In the genomic region with DNA sequence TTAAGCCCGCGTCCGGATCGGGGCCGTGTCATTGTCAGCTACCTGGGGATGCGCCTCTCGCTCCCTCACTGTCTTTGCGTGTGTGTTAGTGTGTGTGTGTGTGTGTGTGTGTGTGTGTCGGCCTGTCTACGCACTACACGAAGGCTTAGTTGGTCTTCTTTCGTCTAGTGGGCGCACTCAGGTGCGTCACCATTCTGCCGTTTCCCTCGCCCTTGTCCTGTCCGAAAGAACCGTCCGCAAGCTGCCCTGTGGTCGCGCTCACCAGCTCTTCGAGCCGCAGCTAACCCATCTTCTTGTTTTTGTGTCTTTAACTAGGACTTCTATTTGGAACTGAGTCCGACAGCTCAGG, we compare ENCODE assay signal across 8 cellular contexts. TPM values are rescaled to one million over a fixed set of nuclear protein-coding genes. Genes with fewer than 3 reads are reported as not detected.
DNase-seq lines count a peak whose midpoint lies in the region; ATAC-seq, FAIRE-seq and TF ChIP-seq lines count a peak whose summit lies in the region.

No MANE protein-coding gene starts in this region.

- peaks cover 0 to 31% (median 0%) of the 10 kb centered on the region in 9 donors for H3K4me1 ChIP-seq in heart right ventricle
- peaks cover 3% of the 10 kb centered on the region in 2 donors for H3K4me1 ChIP-seq in gastrocnemius medialis

- H3K4me1 Mint-ChIP-seq in T-helper 2 cell treated with Interferon-gamma antibody and Interleukin-4, amounts not matched to agents 5 μg/mL and 100 μg/mL, for 36 hours (ENCODE audit: low read depth), result peaks cover 8% of the 10 kb centered on the region

- intact Hi-C loops in heart right ventricle (cut with DNase I), result no loop called here
- intact Hi-C loops in gastrocnemius medialis (cut with DNase I; ENCODE audit: low total_unique reads), result no loop called here

- H3K27ac Mint-ChIP-seq in T-helper 2 cell treated with Interferon-gamma antibody and Interleukin-4, amounts not matched to agents 5 μg/mL and 100 μg/mL, for 36 hours, result no peak overlapping the region

- H3K9me3 ChIP-seq in heart right ventricle, result no peaks in the 10 kb centered on the region
- no peaks in the 10 kb centered on the region for H3K9me3 ChIP-seq in gastrocnemius medialis

- 10 to 12% methylated on average over 24 of the region's 24 CpGs for WGBS in heart right ventricle, 2 donors

- peak overlapping the region; percentile 59 to 75 (median 67) for H3K4me3 ChIP-seq in heart right ventricle
- H3K4me3 ChIP-seq in gastrocnemius medialis, result peak overlapping the region; percentile 37 to 70 (median 60)

- H3K27me3 Mint-ChIP-seq in T-helper 2 cell treated with Interferon-gamma antibody and Interleukin-4, amounts not matched to agents 5 μg/mL and 100 μg/mL, for 36 hours (ENCODE audit: low read depth), result peaks cover 76% of the 10 kb centered on the region

- H3K27me3 ChIP-seq in heart right ventricle, result peaks cover 0 to 79% (median 27%) of the 10 kb centered on the region in 7 donors
- H3K27me3 ChIP-seq in gastrocnemius medialis, result no peaks in the 10 kb centered on the region

- DNase-seq in T-helper 2 cell treated with Interferon-gamma antibody and Interleukin-4, amounts not matched to agents 5 μg/mL and 100 μg/mL, for 36 hours (ENCODE audit: low spot score), result no peak
- DNase-seq in heart right ventricle (no peak), gastrocnemius medialis (no peak), urothelium cell line (ENCODE audit: low spot score) (no peak), ureter (ENCODE audit: low spot score) (no peak)
- DNase-seq in stimulated activated CD4-positive, alpha-beta T cell treated with anti-CD3 and anti-CD28 coated beads, Interleukin-4, amount 100 ng/mL, for 24 hours, result no peak

- H3K36me3 ChIP-seq in heart right ventricle, result no peaks in the 10 kb centered on the region
- no peaks in the 10 kb centered on the region for H3K36me3 ChIP-seq in gastrocnemius medialis

- ATAC-seq in GM18502 (IDR thresholded peaks at IDR 0.05; ENCODE audit: poor library complexity, unreplicated experiment) (peak; percentile 17), heart right ventricle (peak in 7 of 8 donors; percentile 25 to 60 (median 35)), gastrocnemius medialis (peak in 1 of 2 donors; percentile 23), GM19452 (IDR thresholded peaks at IDR 0.05; ENCODE audit: unreplicated experiment) (no peak)

- in situ Hi-C loops in gastrocnemius medialis (cut with MboI; ENCODE audit: low sequenced_read_pairs in 4 of 4), result no loop called here

- FAIRE-seq in urothelium cell line (lab: Jason Lieb, UNC), result no peak

- TF ChIP-seq POLR2A in gastrocnemius medialis (IDR thresholded peaks at IDR 0.05), result no peak

- no peaks in the 10 kb centered on the region for H3K36me3 Mint-ChIP-seq in T-helper 2 cell treated with Interferon-gamma antibody and Interleukin-4, amounts not matched to agents 5 μg/mL and 100 μg/mL, for 36 hours (ENCODE audit: low read depth)

- no peak for TF ChIP-seq CTCF in heart right ventricle (IDR thresholded peaks at IDR 0.05)
- no peak for TF ChIP-seq CTCF in gastrocnemius medialis (IDR thresholded peaks at IDR 0.05 in 4 of 5, conservative IDR thresholded peaks at IDR 0.05 in 1 of 5)

- peak overlapping the region; percentile 77 for H3K4me3 Mint-ChIP-seq in T-helper 2 cell treated with Interferon-gamma antibody and Interleukin-4, amounts not matched to agents 5 μg/mL and 100 μg/mL, for 36 hours

- H3K9me3 Mint-ChIP-seq in T-helper 2 cell treated with Interferon-gamma antibody and Interleukin-4, amounts not matched to agents 5 μg/mL and 100 μg/mL, for 36 hours, result no peaks in the 10 kb centered on the region

- peak overlapping the region in 8 of 10 donors; percentile 61 to 88 (median 82) for H3K27ac ChIP-seq in heart right ventricle
- peak overlapping the region in 2 of 4 donors; percentile 45 to 68 for H3K27ac ChIP-seq in gastrocnemius medialis

RNA-seq across cellular contexts. Expression of gene PAQR9, which starts 0.7 kb away (rescaled TPM):
- 10 to 100 TPM in 9 of 10 donors, 1 to 10 TPM in 1; 9.7 to 18.4 (median 15.4) TPM for total RNA-seq in heart right ventricle
- 1 to 10 TPM; 3.9 to 5.1 TPM for polyA plus RNA-seq in heart right ventricle
- 1 to 10 TPM in 1 of 4 donors, under 1 TPM in 2, not detected in 1; 0.20 to 1.0 (median 0.27) TPM for total RNA-seq in gastrocnemius medialis
- not detected for total RNA-seq in ureter

RNA-seq across cellular contexts. Expression of gene U2SURP, which starts 37.2 kb away (rescaled TPM):
- total RNA-seq in heart right ventricle (10 to 100 TPM; 35.8 to 49.3 (median 40.2) TPM), gastrocnemius medialis (10 to 100 TPM; 43.2 to 63.7 (median 43.9) TPM), ureter (125 TPM)
- polyA plus RNA-seq in heart right ventricle, result 10 to 100 TPM; 14.1 to 47.4 TPM

Comparison
In these comparisons a context has a peak if more than half of its experiments do, and no peak if none do; other contexts are left out.
1. RNA of gene PAQR9, which starts 0.7 kb away (total RNA-seq): 9.7 to 18.4 TPM in heart right ventricle; 0.20 to 1.0 TPM in gastrocnemius medialis and not detected in ureter (single experiment); every median in the first group is over 4 times any median in the second.